Comparison of ENCODE assay signal across 8 cellular contexts in genomic region chr10:6203331-6204062, GRCh38. TPM values are rescaled to one million over a fixed set of nuclear protein-coding genes. Genes with fewer than 3 reads are reported as not detected.
DNase-seq lines count a peak whose midpoint lies in the region; ATAC-seq and TF ChIP-seq lines count a peak whose summit lies in the region.

No MANE protein-coding gene starts in this region.

- H3K9me3 ChIP-seq in RWPE2 (ENCODE audit: severe bottlenecking) (no peaks in the 10 kb centered on the region), ovary (no peaks in the 10 kb centered on the region)

- peak overlapping the region; percentile 98 for H3K4me3 Mint-ChIP-seq in activated naive CD4-positive, alpha-beta T cell treated with anti-CD3 and anti-CD28 coated beads, Interleukin-2, amount 50 U/mL, for 24 hours

- TF ChIP-seq EP300 in ovary (IDR thresholded peaks at IDR 0.05) = no peak

- TF ChIP-seq CTCF in BJ (IDR thresholded peaks at IDR 0.05; ENCODE audit: insufficient read depth, low read depth, low read length) (0 out of 2 replicates have a peak, but pooled peaks have one; percentile 0), RWPE2 (IDR thresholded peaks at IDR 0.05; ENCODE audit: poor library complexity, severe bottlenecking) (peak; percentile 39), ovary (IDR thresholded peaks at IDR 0.05) (peak in 2 of 3 donors; percentile 22 to 55)

- DNase-seq in BJ (ENCODE audit: low read depth) (no peak), RWPE2 (ENCODE audit: low spot score) (no peak), Right ventricle myocardium inferior (ENCODE audit: missing footprints) (peak; percentile 87), ovary (peak; percentile 62 to 81 (median 73)), NCI-H2081 treated with DMSO at 0.1 percent for 48 hours (lab: John Stamatoyannopoulos, UW) (no peak)

- no peaks in the 10 kb centered on the region for H3K36me3 Mint-ChIP-seq in activated naive CD4-positive, alpha-beta T cell treated with anti-CD3 and anti-CD28 coated beads, Interleukin-2, amount 50 U/mL, for 24 hours

- H3K27me3 ChIP-seq in BJ (ENCODE audit: control insufficient read depth, insufficient read depth, low read length) (no peaks in the 10 kb centered on the region), RWPE2 (ENCODE audit: insufficient read depth, poor library complexity, severe bottlenecking) (no peaks in the 10 kb centered on the region), ovary (no peaks in the 10 kb centered on the region)

- H3K4me1 ChIP-seq in RWPE2 (ENCODE audit: insufficient read depth, poor library complexity, severe bottlenecking) (peaks cover 5% of the 10 kb centered on the region), ovary (ENCODE audit: insufficient read depth) (peaks cover 12% of the 10 kb centered on the region)

- H3K27ac ChIP-seq in RWPE2 (ENCODE audit: poor library complexity, severe bottlenecking) = peak overlapping the region; percentile 83
- peak overlapping the region; percentile 87 to 89 for H3K27ac ChIP-seq in ovary

- H3K27me3 Mint-ChIP-seq in activated naive CD4-positive, alpha-beta T cell treated with anti-CD3 and anti-CD28 coated beads, Interleukin-2, amount 50 U/mL, for 24 hours = no peaks in the 10 kb centered on the region

- H3K4me1 Mint-ChIP-seq in activated naive CD4-positive, alpha-beta T cell treated with anti-CD3 and anti-CD28 coated beads, Interleukin-2, amount 50 U/mL, for 24 hours = peaks cover 41% of the 10 kb centered on the region

- POLR2A ChIA-PET in BJ (lab: Charles Lee) = interaction anchor here (1.3 to 1.8 kb wide), 3 partner anchors 67 to 206 kb away, joined by 3 to 13 read pairs (median 3); no protein-coding TSS in a partner anchor

- CTCF ChIA-PET in BJ (lab: Yijun Ruan, JAX) = interaction anchor here (0.7 to 7.9 kb wide), 33 partner anchors 8 to 1208 kb away, joined by 3 to 228 read pairs (median 7); no protein-coding TSS in a partner anchor

- no peaks in the 10 kb centered on the region for H3K9me3 Mint-ChIP-seq in activated naive CD4-positive, alpha-beta T cell treated with anti-CD3 and anti-CD28 coated beads, Interleukin-2, amount 50 U/mL, for 24 hours

- peak overlapping the region; percentile 93 for H3K27ac Mint-ChIP-seq in activated naive CD4-positive, alpha-beta T cell treated with anti-CD3 and anti-CD28 coated beads, Interleukin-2, amount 50 U/mL, for 24 hours

- H3K36me3 ChIP-seq in BJ (ENCODE audit: control insufficient read depth, insufficient read depth, low read length) = no peaks in the 10 kb centered on the region; the same call in 1 of the 2 replicates
- no peaks in the 10 kb centered on the region for H3K36me3 ChIP-seq in RWPE2 (ENCODE audit: low read depth)
- no peaks in the 10 kb centered on the region for H3K36me3 ChIP-seq in ovary

- 0 to 1% (median 0%) methylated on average over 57 to 75 of the region's 76 CpGs for WGBS in ovary, 3 donors

- no peak for TF ChIP-seq POLR2A in ovary (IDR thresholded peaks at IDR 0.05)

- intact Hi-C loops in Right ventricle myocardium inferior (cut with DNase I) = loop anchor here (2.0 kb wide), 3 partner anchors 25 to 197 kb away; no protein-coding TSS in a partner anchor
- intact Hi-C loops in ovary (cut with DNase I) = loop anchor here in 3 of 4 donors (2.0 to 10.0 kb wide), 6 partner anchors 41 to 199 kb away; no protein-coding TSS in a partner anchor

- H3K4me3 ChIP-seq in BJ (ENCODE audit: low read depth, low read length) = peak overlapping the region; percentile 95
- H3K4me3 ChIP-seq in RWPE2 (ENCODE audit: severe bottlenecking) = peak overlapping the region; percentile 67
- H3K4me3 ChIP-seq in ovary = peak overlapping the region; percentile 83

- ATAC-seq in GM19035 (IDR thresholded peaks at IDR 0.05; ENCODE audit: unreplicated experiment) (peak; percentile 44), HG03175 (IDR thresholded peaks at IDR 0.05; ENCODE audit: unreplicated experiment) (peak; percentile 53), RWPE2 (ENCODE audit: low read depth) (peak; percentile 6), Right ventricle myocardium inferior (peak; percentile 46)

RNA-seq across cellular contexts. Expression of gene PFKFB3, which starts 0.8 kb away (rescaled TPM):
- polyA plus RNA-seq in BJ (2011; rRNA removed) = 15.6 and 30.7 TPM in 2 replicates
- polyA minus RNA-seq in BJ (2011; rRNA and poly(A)+ RNA removed) = 14.9 and 17.9 TPM in 2 replicates
- total RNA-seq in Right ventricle myocardium inferior = 28.1 TPM
- 10 to 100 TPM; 28.7 to 60.8 (median 41.6) TPM for total RNA-seq in ovary
- 10 to 100 TPM; 15.3 to 24.5 TPM for polyA plus RNA-seq in ovary

Comparison
In these comparisons a context has a peak if more than half of its experiments do, and no peak if none do; other contexts are left out.
1. DNase-seq: peak in Right ventricle myocardium inferior (single experiment) and ovary (5 of 5); none in BJ (single experiment), RWPE2 (single experiment) and NCI-H2081 treated with DMSO at 0.1 percent for 48 hours (single experiment).
2. Peak in every context shown above with its lines, with median percentiles within 50 percentile points of each other: H3K4me3 ChIP-seq, CTCF ChIP-seq and ATAC-seq.